In the genomic region with DNA sequence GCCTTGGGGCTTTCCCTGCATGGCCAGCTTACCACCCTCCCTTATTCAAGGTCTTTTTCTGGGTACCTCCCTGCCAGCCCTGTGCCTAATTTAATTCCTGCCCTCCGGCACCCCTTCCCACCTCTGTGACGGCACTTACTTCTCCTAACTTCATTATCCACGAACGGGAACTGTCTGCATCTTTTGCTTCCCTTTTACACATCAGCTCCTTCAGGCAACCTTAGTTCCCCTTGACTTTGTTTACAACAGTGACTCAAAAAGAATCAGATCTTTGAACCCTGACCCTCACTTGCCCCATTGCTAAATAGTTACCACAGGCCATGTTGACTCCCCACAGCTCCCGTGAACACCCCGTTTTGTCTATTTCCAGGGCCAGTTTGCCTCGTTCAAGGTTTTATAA, we compare ENCODE assay signal across 12 cellular contexts.
A peak's percentile ranks its signal among the peaks of the same experiment; 100 is the strongest.
DNase-seq lines count a peak whose midpoint lies in the region; ATAC-seq and TF ChIP-seq lines count a peak whose summit lies in the region.
"Had no signal": no experiment of that assay in that cellular context is flagged by ENCODE, and none has a peak within 500 bp of the region (broad histone marks: within the 10 kb centered on the region; RNA-seq: fewer than 3 reads in every experiment).

No MANE protein-coding gene starts in this region.

- H3K36me3 ChIP-seq in GM23338 (ENCODE audit: insufficient read depth) = no peaks in the 10 kb centered on the region
- no peaks in the 10 kb centered on the region for H3K36me3 ChIP-seq in CD8-positive, alpha-beta memory T cell (ENCODE audit: insufficient read depth, low read length)
- H3K36me3 ChIP-seq: BE2C, HAP-1 had no signal

- peaks cover 12% of the 10 kb centered on the region; the same call in 1 of the 2 replicates for H3K4me1 ChIP-seq in GM23338 (ENCODE audit: insufficient read depth)
- H3K4me1 ChIP-seq in CD8-positive, alpha-beta memory T cell (ENCODE audit: insufficient read depth, low read length) = no peaks in the 10 kb centered on the region
- H3K4me1 ChIP-seq: A549, BE2C, HAP-1 had no signal

- DNase-seq in GM23338 (ENCODE audit: low spot score) (no peak), SKM-1 (lab: John Stamatoyannopoulos, UW; ENCODE audit: unreplicated experiment) (peak; percentile 23), osteocyte (ENCODE audit: extremely low spot score, unreplicated experiment) (peak; percentile 72), NCI-H187 (lab: John Stamatoyannopoulos, UW) (no peak)
- DNase-seq in activated CD4-positive, alpha-beta T cell treated with anti-CD3 and anti-CD28 coated beads, Interleukin-2, amount 50 U/mL, for 4 hours = no peak
- DNase-seq in CD8-positive, alpha-beta memory T cell = no peak
- DNase-seq: BE2C had no signal

- no peaks in the 10 kb centered on the region for H3K79me2 ChIP-seq in GM23338 (replicated peaks; ENCODE audit: insufficient read depth)

- H3K9me3 Mint-ChIP-seq in GM23338 (no peaks in the 10 kb centered on the region), osteocyte (ENCODE audit: unreplicated experiment) (no peaks in the 10 kb centered on the region)
- H3K9me3 Mint-ChIP-seq in dendritic cell treated with granulocyte-macrophage colony-stimulating factor and Interleukin-4, amounts not matched to agents 40 ng/mL and 50 ng/mL, for 4 days = no peaks in the 10 kb centered on the region
- H3K9me3 Mint-ChIP-seq in CD8-positive, alpha-beta memory T cell = no peaks in the 10 kb centered on the region

- no peaks in the 10 kb centered on the region for H3F3A ChIP-seq in GM23338 (replicated peaks; ENCODE audit: low read depth)

- H3K36me3 Mint-ChIP-seq in GM23338 (ENCODE audit: low read depth) = no peaks in the 10 kb centered on the region
- no peaks in the 10 kb centered on the region for H3K36me3 Mint-ChIP-seq in dendritic cell treated with granulocyte-macrophage colony-stimulating factor and Interleukin-4, amounts not matched to agents 40 ng/mL and 50 ng/mL, for 4 days (ENCODE audit: low read depth)
- no peaks in the 10 kb centered on the region for H3K36me3 Mint-ChIP-seq in osteocyte (ENCODE audit: unreplicated experiment)
- H3K36me3 Mint-ChIP-seq in CD8-positive, alpha-beta memory T cell = no peaks in the 10 kb centered on the region

- peaks cover 4% of the 10 kb centered on the region; the same call in 1 of the 2 replicates for H3K9me2 ChIP-seq in GM23338 (ENCODE audit: insufficient read depth)

- no peak overlapping the region for H3K4me2 ChIP-seq in GM23338
- H3K4me2 ChIP-seq: A549 had no signal

- POLR2A ChIA-PET in CD8-positive, alpha-beta memory T cell (lab: Charles Lee) = no interaction called here

- H3K4me3 ChIP-seq in GM23338 = no peak overlapping the region
- H3K4me3 ChIP-seq in CD8-positive, alpha-beta memory T cell (ENCODE audit: low read length) = no peak overlapping the region
- H3K4me3 ChIP-seq: A549, GM12878, HAP-1 had no signal

- H3K4me3 Mint-ChIP-seq in GM23338 = no peak overlapping the region
- H3K4me3 Mint-ChIP-seq in dendritic cell treated with granulocyte-macrophage colony-stimulating factor and Interleukin-4, amounts not matched to agents 40 ng/mL and 50 ng/mL, for 4 days = no peak overlapping the region
- no peak overlapping the region for H3K4me3 Mint-ChIP-seq in osteocyte (ENCODE audit: unreplicated experiment)
- no peak overlapping the region for H3K4me3 Mint-ChIP-seq in CD8-positive, alpha-beta memory T cell

- no peak for ATAC-seq in GM23338
- ATAC-seq: A549, GM12878 had no signal

- CTCF ChIA-PET in CD8-positive, alpha-beta memory T cell (lab: Charles Lee) = no interaction called here

- H3K9me3 ChIP-seq in CD8-positive, alpha-beta memory T cell (ENCODE audit: low read length) = no peaks in the 10 kb centered on the region
- H3K9me3 ChIP-seq: A549, BE2C, HAP-1 had no signal

- peaks cover 18% of the 10 kb centered on the region for H3K4me1 Mint-ChIP-seq in GM23338
- peaks cover 25% of the 10 kb centered on the region for H3K4me1 Mint-ChIP-seq in dendritic cell treated with granulocyte-macrophage colony-stimulating factor and Interleukin-4, amounts not matched to agents 40 ng/mL and 50 ng/mL, for 4 days (ENCODE audit: low read depth)
- peaks cover 22% of the 10 kb centered on the region for H3K4me1 Mint-ChIP-seq in osteocyte (ENCODE audit: unreplicated experiment)
- no peaks in the 10 kb centered on the region for H3K4me1 Mint-ChIP-seq in CD8-positive, alpha-beta memory T cell

- intact Hi-C loops in dendritic cell treated with granulocyte-macrophage colony-stimulating factor and Interleukin-4, amounts not matched to agents 40 ng/mL and 50 ng/mL, for 4 days (cut with micrococcal nuclease) = no loop called here

- peaks cover 9% of the 10 kb centered on the region for H3K27me3 Mint-ChIP-seq in GM23338 (ENCODE audit: insufficient read depth, low read depth, poor library complexity)
- peaks cover 84% of the 10 kb centered on the region for H3K27me3 Mint-ChIP-seq in dendritic cell treated with granulocyte-macrophage colony-stimulating factor and Interleukin-4, amounts not matched to agents 40 ng/mL and 50 ng/mL, for 4 days
- H3K27me3 Mint-ChIP-seq in osteocyte (ENCODE audit: unreplicated experiment) = peaks cover 12% of the 10 kb centered on the region
- peaks cover 13 to 35% of the 10 kb centered on the region in 2 donors for H3K27me3 Mint-ChIP-seq in CD8-positive, alpha-beta memory T cell

- H3K27ac ChIP-seq in GM23338 (ENCODE audit: low read depth) = no peak overlapping the region
- no peak overlapping the region for H3K27ac ChIP-seq in CD8-positive, alpha-beta memory T cell (ENCODE audit: low read depth, low read length)
- H3K27ac ChIP-seq: A549, C4-2B had no signal

- no peak overlapping the region for H3K27ac Mint-ChIP-seq in GM23338
- peak overlapping the region; percentile 28 for H3K27ac Mint-ChIP-seq in dendritic cell treated with granulocyte-macrophage colony-stimulating factor and Interleukin-4, amounts not matched to agents 40 ng/mL and 50 ng/mL, for 4 days
- H3K27ac Mint-ChIP-seq in osteocyte (ENCODE audit: unreplicated experiment) = no peak overlapping the region
- H3K27ac Mint-ChIP-seq in CD8-positive, alpha-beta memory T cell = peak overlapping the region in 1 of 8 donors; percentile 8

- peak overlapping the region; percentile 28; the same call in 1 of the 2 replicates for H2AFZ ChIP-seq in GM23338

- H4K20me1 ChIP-seq in GM23338 (replicated peaks; ENCODE audit: insufficient read depth) = no peaks in the 10 kb centered on the region

- TF ChIP-seq CTCF in GM23338 (conservative IDR thresholded peaks at IDR 0.05; ENCODE audit: low read depth in 2 of 2) (no peak), osteocyte (IDR thresholded peaks at IDR 0.05) (no peak)

- no peaks in the 10 kb centered on the region for H3K27me3 ChIP-seq in GM23338 (ENCODE audit: insufficient read depth)
- H3K27me3 ChIP-seq in CD8-positive, alpha-beta memory T cell (ENCODE audit: insufficient read depth, low read length, poor library complexity, severe bottlenecking) = no peaks in the 10 kb centered on the region

TF ChIP-seq in GM23338, 12 proteins besides CTCF, POLR2A, EP300 and RAD21 (continues in another document):
- TF ChIP-seq CREB1 (CRISPR knock-in tag; IDR thresholded peaks at IDR 0.05; ENCODE audit: low read depth) (no peak), ZNF114 (CRISPR knock-in tag; IDR thresholded peaks at IDR 0.05) (no peak)

Comparison
In these comparisons a context has a peak if more than half of its experiments do, and no peak if none do; other contexts are left out.
1. DNase-seq: peak in SKM-1 (single experiment) and osteocyte (single experiment); none in GM23338 (single experiment), activated CD4-positive, alpha-beta T cell treated with anti-CD3 and anti-CD28 coated beads, Interleukin-2, amount 50 U/mL, for 4 hours (0 of 2), NCI-H187 (0 of 2) and CD8-positive, alpha-beta memory T cell (0 of 5).